14 cellular contexts compared by ENCODE assay signal in the genomic region with DNA sequence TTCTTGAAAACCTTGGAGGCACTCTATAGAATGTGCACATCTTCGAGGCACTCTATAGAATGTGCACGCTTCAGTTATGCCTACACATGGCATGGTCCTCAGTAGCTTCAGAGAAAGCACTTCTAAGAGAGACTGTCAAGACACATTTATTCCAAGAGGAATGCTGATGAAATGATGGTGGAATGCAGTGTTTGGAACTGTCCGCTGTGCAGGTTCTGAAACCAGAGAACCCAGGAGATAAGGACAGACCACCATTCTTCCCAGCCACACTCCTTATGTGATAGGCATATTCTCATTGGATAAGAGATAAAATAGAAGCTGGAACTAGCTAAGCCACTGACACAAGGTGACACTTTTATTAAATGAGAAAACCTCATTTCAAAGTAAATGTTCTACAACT.
DNase-seq lines count a peak whose midpoint lies in the region; ATAC-seq and TF ChIP-seq lines count a peak whose summit lies in the region.
"Had no signal": no experiment of that assay in that cellular context is flagged by ENCODE, and none has a peak within 500 bp of the region (broad histone marks: within the 10 kb centered on the region; RNA-seq: fewer than 3 reads in every experiment).

No MANE protein-coding gene starts in this region.

- H3K36me3 ChIP-seq in SJCRH30 = no peaks in the 10 kb centered on the region
- H3K36me3 ChIP-seq: BLaER1 had no signal

- peaks cover 4% of the 10 kb centered on the region for H3K4me1 Mint-ChIP-seq in endothelial cell (ENCODE audit: unreplicated experiment)
- no peaks in the 10 kb centered on the region for H3K4me1 Mint-ChIP-seq in nephron progenitor cell
- H3K4me1 Mint-ChIP-seq: CD14-positive monocyte; CD4-positive, alpha-beta memory T cell had no signal

- H3K4me3 ChIP-seq in SJCRH30 (no peak overlapping the region), coronary artery (no peak overlapping the region)
- H3K4me3 ChIP-seq: BLaER1 had no signal

- ATAC-seq in HG03135 (IDR thresholded peaks at IDR 0.05; ENCODE audit: unreplicated experiment) = no peak

- H3K9me3 Mint-ChIP-seq in endothelial cell (ENCODE audit: unreplicated experiment) (no peaks in the 10 kb centered on the region), nephron progenitor cell (no peaks in the 10 kb centered on the region)
- H3K9me3 Mint-ChIP-seq: H9 had no signal

- H3K27me3 Mint-ChIP-seq in endothelial cell (ENCODE audit: unreplicated experiment) (no peaks in the 10 kb centered on the region), nephron progenitor cell (ENCODE audit: low read depth, poor library complexity) (peaks cover 3% of the 10 kb centered on the region)
- H3K27me3 Mint-ChIP-seq: CD4-positive, alpha-beta memory T cell had no signal

- TF ChIP-seq CTCF in endothelial cell (IDR thresholded peaks at IDR 0.05; ENCODE audit: unreplicated experiment) (no peak), nephron progenitor cell (IDR thresholded peaks at IDR 0.05) (no peak), coronary artery (IDR thresholded peaks at IDR 0.05) (no peak)

- H3K27ac Mint-ChIP-seq in endothelial cell (ENCODE audit: unreplicated experiment) = no peak overlapping the region
- no peak overlapping the region for H3K27ac Mint-ChIP-seq in nephron progenitor cell
- H3K27ac Mint-ChIP-seq: CD14-positive monocyte; CD4-positive, alpha-beta memory T cell; H9 had no signal

- H3K4me3 Mint-ChIP-seq in endothelial cell (ENCODE audit: unreplicated experiment) (no peak overlapping the region), nephron progenitor cell (no peak overlapping the region)
- H3K4me3 Mint-ChIP-seq: CD14-positive monocyte; CD4-positive, alpha-beta memory T cell; H9 had no signal

- no peaks in the 10 kb centered on the region for H3K27me3 ChIP-seq in SJCRH30
- H3K27me3 ChIP-seq: BLaER1 had no signal

- H3K9me3 ChIP-seq in SJCRH30 (replicated peaks) = no peaks in the 10 kb centered on the region
- H3K9me3 ChIP-seq: BLaER1 had no signal

- H3K27ac ChIP-seq in SJCRH30 (no peak overlapping the region), coronary artery (no peak overlapping the region)
- H3K27ac ChIP-seq: BLaER1 had no signal

- peak; percentile 8 for DNase-seq in ELF-1 (ENCODE audit: low read depth, low spot score)
- peak; percentile 1 to 4 for DNase-seq in SJCRH30
- peak; percentile 3 for DNase-seq in endothelial cell (ENCODE audit: low spot score)
- peak; percentile 19 for DNase-seq in nephron progenitor cell
- DNase-seq in coronary artery (ENCODE audit: low spot score) = no peak
- DNase-seq in SKM-1 treated with dmso at 0.1 percent for 144 hours (lab: John Stamatoyannopoulos, UW; ENCODE audit: unreplicated experiment) = no peak
- DNase-seq: 8988T; CD4-positive, alpha-beta memory T cell; DMS79 treated with DMSO at 0.1 percent for 48 hours; GOT3; H9 had no signal

- H3K4me1 ChIP-seq in SJCRH30 = no peaks in the 10 kb centered on the region
- H3K4me1 ChIP-seq: BLaER1 had no signal

- H3K36me3 Mint-ChIP-seq in endothelial cell (ENCODE audit: low read depth, unreplicated experiment) = no peaks in the 10 kb centered on the region
- no peaks in the 10 kb centered on the region for H3K36me3 Mint-ChIP-seq in nephron progenitor cell (ENCODE audit: low read depth)
- H3K36me3 Mint-ChIP-seq: CD14-positive monocyte; CD4-positive, alpha-beta memory T cell had no signal

Comparison
In these comparisons a context has a peak if more than half of its experiments do, and no peak if none do; other contexts are left out.
1. DNase-seq: peak in ELF-1 (single experiment), SJCRH30 (2 of 2), endothelial cell (single experiment) and nephron progenitor cell (single experiment); none in coronary artery (single experiment) and SKM-1 treated with dmso at 0.1 percent for 144 hours (single experiment).